ENCODE assay signal across 3 cellular contexts in the genomic region with DNA sequence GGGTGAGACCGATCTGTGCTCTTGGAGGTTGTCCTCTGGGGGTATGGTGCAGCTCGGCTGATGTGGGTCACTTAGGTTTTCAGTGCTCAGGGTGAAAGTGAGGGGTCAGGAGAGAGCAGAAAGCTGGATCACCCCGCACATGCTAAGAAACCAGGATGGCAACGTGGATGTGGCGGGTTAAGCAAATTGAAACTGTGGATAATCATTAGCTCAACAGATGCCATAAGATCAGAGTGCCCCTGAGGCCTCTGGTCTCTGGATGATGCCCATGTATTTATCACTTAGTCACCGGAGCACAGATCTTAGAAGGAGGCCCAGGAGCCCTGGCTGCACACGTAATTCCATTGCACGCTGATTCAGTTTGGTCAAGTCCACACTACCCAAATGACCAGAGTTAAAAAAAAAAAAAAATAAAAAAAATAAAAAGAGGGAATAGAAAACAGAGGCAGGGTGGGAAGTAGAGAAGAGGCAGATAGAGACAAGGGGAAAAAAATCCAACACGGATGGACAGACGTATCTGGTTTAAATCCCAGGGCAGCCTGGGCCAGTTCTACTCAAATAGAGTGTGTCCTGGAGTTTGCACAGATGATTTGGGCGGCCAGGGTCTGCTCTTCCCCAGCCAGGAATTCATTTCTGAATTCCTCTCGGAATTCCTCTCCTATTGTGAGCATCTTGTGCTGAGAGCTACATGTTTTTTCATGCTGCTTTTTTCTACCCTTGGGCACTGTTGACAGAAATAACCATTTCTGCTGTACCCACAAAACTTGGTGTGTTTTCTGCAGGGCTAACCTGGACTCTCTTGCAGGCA.
TF ChIP-seq lines count a peak whose summit lies in the region.

No MANE protein-coding gene starts in this region.

TF ChIP-seq in GM23338, 12 proteins besides CTCF, POLR2A, EP300 and RAD21 (continues in another document):
- TF ChIP-seq STAT1 (IDR thresholded peaks at IDR 0.05; ENCODE audit: unreplicated experiment) (no peak), CREB1 (CRISPR knock-in tag; IDR thresholded peaks at IDR 0.05; ENCODE audit: low read depth) (no peak), EZH2 (IDR thresholded peaks at IDR 0.05; ENCODE audit: low read depth, unreplicated experiment) (no peak), ZNF331 (CRISPR knock-in tag; IDR thresholded peaks at IDR 0.05; ENCODE audit: low read depth) (no peak)
- TF ChIP-seq, protein P1, sequence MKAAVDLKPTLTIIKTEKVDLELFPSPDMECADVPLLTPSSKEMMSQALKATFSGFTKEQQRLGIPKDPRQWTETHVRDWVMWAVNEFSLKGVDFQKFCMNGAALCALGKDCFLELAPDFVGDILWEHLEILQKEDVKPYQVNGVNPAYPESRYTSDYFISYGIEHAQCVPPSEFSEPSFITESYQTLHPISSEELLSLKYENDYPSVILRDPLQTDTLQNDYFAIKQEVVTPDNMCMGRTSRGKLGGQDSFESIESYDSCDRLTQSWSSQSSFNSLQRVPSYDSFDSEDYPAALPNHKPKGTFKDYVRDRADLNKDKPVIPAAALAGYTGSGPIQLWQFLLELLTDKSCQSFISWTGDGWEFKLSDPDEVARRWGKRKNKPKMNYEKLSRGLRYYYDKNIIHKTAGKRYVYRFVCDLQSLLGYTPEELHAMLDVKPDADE (IDR thresholded peaks at IDR 0.05) = no peak

TF ChIP-seq in GM12878, 131 proteins besides CTCF, POLR2A, EP300 and RAD21:
- TF ChIP-seq FOXK2 (IDR thresholded peaks at IDR 0.05) = 0 out of 2 replicates have a peak, but pooled peaks have one; percentile 26
- TF ChIP-seq, protein P2, sequence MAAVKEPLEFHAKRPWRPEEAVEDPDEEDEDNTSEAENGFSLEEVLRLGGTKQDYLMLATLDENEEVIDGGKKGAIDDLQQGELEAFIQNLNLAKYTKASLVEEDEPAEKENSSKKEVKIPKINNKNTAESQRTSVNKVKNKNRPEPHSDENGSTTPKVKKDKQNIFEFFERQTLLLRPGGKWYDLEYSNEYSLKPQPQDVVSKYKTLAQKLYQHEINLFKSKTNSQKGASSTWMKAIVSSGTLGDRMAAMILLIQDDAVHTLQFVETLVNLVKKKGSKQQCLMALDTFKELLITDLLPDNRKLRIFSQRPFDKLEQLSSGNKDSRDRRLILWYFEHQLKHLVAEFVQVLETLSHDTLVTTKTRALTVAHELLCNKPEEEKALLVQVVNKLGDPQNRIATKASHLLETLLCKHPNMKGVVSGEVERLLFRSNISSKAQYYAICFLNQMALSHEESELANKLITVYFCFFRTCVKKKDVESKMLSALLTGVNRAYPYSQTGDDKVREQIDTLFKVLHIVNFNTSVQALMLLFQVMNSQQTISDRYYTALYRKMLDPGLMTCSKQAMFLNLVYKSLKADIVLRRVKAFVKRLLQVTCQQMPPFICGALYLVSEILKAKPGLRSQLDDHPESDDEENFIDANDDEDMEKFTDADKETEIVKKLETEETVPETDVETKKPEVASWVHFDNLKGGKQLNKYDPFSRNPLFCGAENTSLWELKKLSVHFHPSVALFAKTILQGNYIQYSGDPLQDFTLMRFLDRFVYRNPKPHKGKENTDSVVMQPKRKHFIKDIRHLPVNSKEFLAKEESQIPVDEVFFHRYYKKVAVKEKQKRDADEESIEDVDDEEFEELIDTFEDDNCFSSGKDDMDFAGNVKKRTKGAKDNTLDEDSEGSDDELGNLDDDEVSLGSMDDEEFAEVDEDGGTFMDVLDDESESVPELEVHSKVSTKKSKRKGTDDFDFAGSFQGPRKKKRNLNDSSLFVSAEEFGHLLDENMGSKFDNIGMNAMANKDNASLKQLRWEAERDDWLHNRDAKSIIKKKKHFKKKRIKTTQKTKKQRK (IDR thresholded peaks at IDR 0.05; ENCODE audit: low read depth, low read length) = no peak
TF ChIP-seq in GM12878: peak in this region for 1.

TF ChIP-seq in SK-N-SH treated with all-trans-retinoic acid at 6 μM for 48 hours, 23 proteins besides CTCF, POLR2A, EP300 and RAD21:
- TF ChIP-seq ZNF8 (CRISPR knock-in tag; IDR thresholded peaks at IDR 0.05) (no peak), ISL1 (CRISPR knock-in tag; IDR thresholded peaks at IDR 0.05) (no peak), ZNF565 (CRISPR knock-in tag; conservative IDR thresholded peaks at IDR 0.05; ENCODE audit: low read depth) (no peak)
- TF ChIP-seq, protein P3, sequence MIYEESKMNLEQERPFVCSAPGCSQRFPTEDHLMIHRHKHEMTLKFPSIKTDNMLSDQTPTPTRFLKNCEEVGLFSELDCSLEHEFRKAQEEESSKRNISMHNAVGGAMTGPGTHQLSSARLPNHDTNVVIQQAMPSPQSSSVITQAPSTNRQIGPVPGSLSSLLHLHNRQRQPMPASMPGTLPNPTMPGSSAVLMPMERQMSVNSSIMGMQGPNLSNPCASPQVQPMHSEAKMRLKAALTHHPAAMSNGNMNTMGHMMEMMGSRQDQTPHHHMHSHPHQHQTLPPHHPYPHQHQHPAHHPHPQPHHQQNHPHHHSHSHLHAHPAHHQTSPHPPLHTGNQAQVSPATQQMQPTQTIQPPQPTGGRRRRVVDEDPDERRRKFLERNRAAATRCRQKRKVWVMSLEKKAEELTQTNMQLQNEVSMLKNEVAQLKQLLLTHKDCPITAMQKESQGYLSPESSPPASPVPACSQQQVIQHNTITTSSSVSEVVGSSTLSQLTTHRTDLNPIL (CRISPR knock-in tag; IDR thresholded peaks at IDR 0.05; ENCODE audit: low read depth) = no peak
TF ChIP-seq in SK-N-SH treated with all-trans-retinoic acid at 6 μM for 48 hours: peak in this region for 0.
